In genomic region chr9:110599468-110599867, GRCh38 we compare ENCODE assay signal across 19 cellular contexts. TPM values are rescaled to one million over a fixed set of nuclear protein-coding genes. Genes with fewer than 3 reads are reported as not detected.
A peak's percentile ranks its signal among the peaks of the same experiment; 100 is the strongest.
DNase-seq lines count a peak whose midpoint lies in the region; ATAC-seq, FAIRE-seq and TF ChIP-seq lines count a peak whose summit lies in the region.
"Had no signal": no experiment of that assay in that cellular context is flagged by ENCODE, and none has a peak within 500 bp of the region (broad histone marks: within the 10 kb centered on the region; RNA-seq: fewer than 3 reads in every experiment).

No MANE protein-coding gene starts in this region.

- H2AFZ ChIP-seq in GM23338, result peak overlapping the region; percentile 92

- peaks cover 4% of the 10 kb centered on the region; the same call in 1 of the 2 replicates for H3K4me1 ChIP-seq in GM23338 (ENCODE audit: insufficient read depth)
- H3K4me1 ChIP-seq in SJCRH30, result peaks cover 17% of the 10 kb centered on the region
- H3K4me1 ChIP-seq in adrenal gland (replicated peaks in 1 of 2), result no peaks in the 10 kb centered on the region
- no peaks in the 10 kb centered on the region for H3K4me1 ChIP-seq in testis
- H3K4me1 ChIP-seq: foreskin keratinocyte, left lung, uterus had no signal

- no peak overlapping the region for H3K4me2 ChIP-seq in GM23338

- peaks cover 6% of the 10 kb centered on the region for H3K27me3 Mint-ChIP-seq in GM23338 (ENCODE audit: insufficient read depth, low read depth, poor library complexity)

- H3K9me3 ChIP-seq in SJCRH30 (replicated peaks), result no peaks in the 10 kb centered on the region
- no peaks in the 10 kb centered on the region for H3K9me3 ChIP-seq in adrenal gland (replicated peaks in 1 of 3)
- H3K9me3 ChIP-seq in testis, result no peaks in the 10 kb centered on the region
- H3K9me3 ChIP-seq: uterus had no signal

- DNase-seq in GM23338 (ENCODE audit: low spot score) (peak; percentile 28), SJCRH30 (peak; percentile 86 to 89), fibroblast of villous mesenchyme (ENCODE audit: low read depth) (peak; percentile 92), retina (peak; percentile 47), adrenal gland (no peak), GM19239 (ENCODE audit: insufficient read length, low spot score) (no peak), testis (no peak), HCEC 1CT (no peak)
- DNase-seq: activated CD4-positive, alpha-beta T cell treated with anti-CD3 and anti-CD28 coated beads, Interleukin-2, amount 50 U/mL, for 48 hours; foreskin keratinocyte; NCI-H1694 treated with DMSO at 0.1 percent for 48 hours; NK-92 treated with Interleukin-12 subunit alpha and Interleukin-12 subunit beta, amount 100 ng/mL, for 24 hours; stimulated activated CD4-positive, alpha-beta T cell treated with anti-CD3 and anti-CD28 coated beads, Interleukin-1b, Interleukin-23, amount 100 ng/mL, for 48 hours; uterus had no signal

- peak overlapping the region; percentile 60 for H3K27ac Mint-ChIP-seq in GM23338
- H3K27ac Mint-ChIP-seq: activated naive CD4-positive, alpha-beta T cell treated with anti-CD3 and anti-CD28 coated beads, Interleukin-2, amount 50 U/mL, for 24 hours had no signal

- no peak overlapping the region for H3K4me3 Mint-ChIP-seq in GM23338
- H3K4me3 Mint-ChIP-seq: activated naive CD4-positive, alpha-beta T cell treated with anti-CD3 and anti-CD28 coated beads, Interleukin-2, amount 50 U/mL, for 24 hours had no signal

- H3K4me1 Mint-ChIP-seq in GM23338, result peaks cover 18% of the 10 kb centered on the region; the same call in 2 of the 3 replicates
- H3K4me1 Mint-ChIP-seq: activated naive CD4-positive, alpha-beta T cell treated with anti-CD3 and anti-CD28 coated beads, Interleukin-2, amount 50 U/mL, for 24 hours had no signal

- H4K20me1 ChIP-seq in GM23338 (replicated peaks; ENCODE audit: insufficient read depth), result no peaks in the 10 kb centered on the region

- H3K9me3 Mint-ChIP-seq in GM23338, result peaks cover 8% of the 10 kb centered on the region; the same call in 2 of the 3 replicates

- 72 to 84% (median 77%) methylated on average over 10 of the region's 10 CpGs for WGBS in adrenal gland, 4 donors
- WGBS in testis, 2 donors, result 36 to 56% methylated on average over 4 to 10 of the region's 10 CpGs

- peaks cover 2% of the 10 kb centered on the region; the same call in 1 of the 3 replicates for H3K36me3 Mint-ChIP-seq in GM23338 (ENCODE audit: low read depth)
- H3K36me3 Mint-ChIP-seq: activated naive CD4-positive, alpha-beta T cell treated with anti-CD3 and anti-CD28 coated beads, Interleukin-2, amount 50 U/mL, for 24 hours had no signal

- H3F3A ChIP-seq in GM23338 (replicated peaks; ENCODE audit: low read depth), result no peaks in the 10 kb centered on the region

- H3K27me3 ChIP-seq in GM23338 (ENCODE audit: insufficient read depth) (no peaks in the 10 kb centered on the region), SJCRH30 (no peaks in the 10 kb centered on the region), adrenal gland (peaks cover 4% of the 10 kb centered on the region), testis (no peaks in the 10 kb centered on the region)
- H3K27me3 ChIP-seq: left lung, uterus had no signal

- H3K79me2 ChIP-seq in GM23338 (replicated peaks; ENCODE audit: insufficient read depth), result no peaks in the 10 kb centered on the region

- intact Hi-C loops in adrenal gland (cut with DNase I) (no loop called here), testis (cut with DNase I; ENCODE audit: low total_unique reads) (no loop called here)

- no peak for FAIRE-seq in GM19239 (lab: Jason Lieb, UNC)

- H3K4me3 ChIP-seq in GM23338, result no peak overlapping the region
- peak overlapping the region; percentile 55 for H3K4me3 ChIP-seq in SJCRH30
- H3K4me3 ChIP-seq in fibroblast of villous mesenchyme (ENCODE audit: low read depth, low read length), result peak overlapping the region; percentile 17
- H3K4me3 ChIP-seq in adrenal gland, result no peak overlapping the region
- no peak overlapping the region for H3K4me3 ChIP-seq in testis
- H3K4me3 ChIP-seq: left lung, uterus had no signal

- ATAC-seq in GM23338, result peak; percentile 76
- ATAC-seq: foreskin keratinocyte, left lung had no signal

- H3K27ac ChIP-seq in GM23338 (ENCODE audit: low read depth), result no peak overlapping the region
- H3K27ac ChIP-seq in SJCRH30, result peak overlapping the region; percentile 57
- H3K27ac ChIP-seq in adrenal gland, result no peak overlapping the region
- no peak overlapping the region for H3K27ac ChIP-seq in testis
- H3K27ac ChIP-seq: foreskin keratinocyte, left lung, RWPE1, uterus, VCaP had no signal

- no peaks in the 10 kb centered on the region for H3K36me3 ChIP-seq in GM23338 (ENCODE audit: insufficient read depth)
- H3K36me3 ChIP-seq in SJCRH30, result no peaks in the 10 kb centered on the region
- no peaks in the 10 kb centered on the region for H3K36me3 ChIP-seq in adrenal gland (replicated peaks in 1 of 2)
- H3K36me3 ChIP-seq in testis (ENCODE audit: low read depth, missing control alignments), result no peaks in the 10 kb centered on the region
- H3K36me3 ChIP-seq: left lung, uterus had no signal

- H3K9me2 ChIP-seq in GM23338 (ENCODE audit: insufficient read depth), result peaks cover 11% of the 10 kb centered on the region

- TF ChIP-seq POLR2A in adrenal gland (IDR thresholded peaks at IDR 0.05) (no peak), testis (IDR thresholded peaks at IDR 0.05) (no peak)

- TF ChIP-seq CTCF in GM23338 (conservative IDR thresholded peaks at IDR 0.05; ENCODE audit: low read depth in 2 of 2) (no peak), fibroblast of villous mesenchyme (IDR thresholded peaks at IDR 0.05; ENCODE audit: insufficient read depth, low read depth, low read length) (no peak), adrenal gland (IDR thresholded peaks at IDR 0.05) (no peak), testis (IDR thresholded peaks at IDR 0.05) (no peak)

TF ChIP-seq in GM23338, 12 proteins besides CTCF, POLR2A, EP300 and RAD21 (continues in another document):
- TF ChIP-seq STAT1 (IDR thresholded peaks at IDR 0.05; ENCODE audit: unreplicated experiment) (no peak), EZH2phosphoT487 (IDR thresholded peaks at IDR 0.05; ENCODE audit: unreplicated experiment) (no peak), JUNB (IDR thresholded peaks at IDR 0.05; ENCODE audit: unreplicated experiment) (no peak), CREB1 (CRISPR knock-in tag; IDR thresholded peaks at IDR 0.05; ENCODE audit: low read depth) (no peak), ZNF331 (CRISPR knock-in tag; IDR thresholded peaks at IDR 0.05; ENCODE audit: low read depth) (no peak), ZNF114 (CRISPR knock-in tag; IDR thresholded peaks at IDR 0.05) (no peak), NANOG (IDR thresholded peaks at IDR 0.05; ENCODE audit: borderline replicate concordance) (no peak), POLR2AphosphoS5 (IDR thresholded peaks at IDR 0.05; ENCODE audit: low read depth) (no peak), ETS1 (IDR thresholded peaks at IDR 0.05) (no peak), REST (IDR thresholded peaks at IDR 0.05; ENCODE audit: unreplicated experiment) (no peak), EZH2 (IDR thresholded peaks at IDR 0.05; ENCODE audit: low read depth, unreplicated experiment) (no peak)

RNA-seq across cellular contexts. Expression of gene SVEP1, which starts 19.9 kb away (rescaled TPM):
- total RNA-seq in GM23338 (2014; rRNA removed; shearing (Covaris generic)), result 0.50 and 0.63 TPM in 2 replicates
- polyA plus RNA-seq in GM23338 (2016; fragmentation: Nextera tagmentation; extraction: Ambion mirVana) (0.17 and 0.18 TPM in 2 replicates), adrenal gland (1 to 10 TPM; 2.2 to 7.0 (median 5.1) TPM), testis (ENCODE audit: insufficient read depth, low read depth, low replicate concordance) (7.9 TPM)
- total RNA-seq in SJCRH30 (2014; rRNA removed; shearing (Covaris generic)), result 0.18 TPM in 2 replicates
- total RNA-seq in fibroblast of villous mesenchyme (39.6 and 81.2 TPM in 2 replicates), adrenal gland (10 to 100 TPM; 14.0 to 45.3 (median 24.4) TPM), testis (1 to 10 TPM; 4.6 to 6.9 TPM)
- total RNA-seq: T-helper 1 cell treated with Interleukin-12 subunit alpha and Interleukin-12 subunit beta and Interleukin-4 antibody, amounts not matched to agents 30 ng/mL and 1 ng/mL, for 36 hours had no signal
- polyA plus RNA-seq: foreskin keratinocyte had no signal

Comparison
In these comparisons a context has a peak if more than half of its experiments do, and no peak if none do; other contexts are left out.
1. DNase-seq: peak in GM23338 (single experiment), SJCRH30 (2 of 2), fibroblast of villous mesenchyme (single experiment) and retina (single experiment); none in adrenal gland (0 of 7), GM19239 (single experiment), testis (single experiment) and HCEC 1CT (single experiment).
2. H3K4me3 ChIP-seq: peak in SJCRH30 (single experiment) and fibroblast of villous mesenchyme (single experiment); none in GM23338 (single experiment), adrenal gland (0 of 4) and testis (0 of 2).